Comparison of ENCODE assay signal across 35 cellular contexts in the genomic region with DNA sequence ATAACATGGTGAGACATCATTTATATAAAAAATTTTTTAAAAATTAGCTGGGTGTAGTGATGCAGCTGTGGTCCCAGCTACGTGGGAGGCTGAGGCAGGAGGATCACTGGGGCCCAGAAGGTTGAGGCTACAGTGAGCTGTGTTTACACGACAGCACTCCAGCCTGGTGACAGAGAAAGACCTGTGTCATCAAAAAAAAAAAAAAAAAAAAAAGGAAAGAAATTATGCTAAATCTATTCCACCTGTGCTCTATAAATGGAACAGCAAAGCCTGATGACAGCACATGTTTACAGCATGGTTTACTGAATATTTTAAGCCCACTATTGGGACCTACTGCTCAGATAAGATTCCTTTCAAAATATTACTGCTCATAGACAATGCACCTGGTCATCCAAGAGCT.
"Had no signal": no experiment of that assay in that cellular context is flagged by ENCODE, and none has a peak within 500 bp of the region (broad histone marks: within the 10 kb centered on the region; RNA-seq: fewer than 3 reads in every experiment).

No MANE protein-coding gene starts in this region.

- H3K36me3 ChIP-seq: MG63 had no signal

- H3K27me3 ChIP-seq: MG63 had no signal

- H3K4me3 ChIP-seq: MG63 had no signal

- H3K9me3 ChIP-seq: MG63 had no signal

- DNase-seq: Karpas-422, Kasumi-1, MG63, MV-4-11, NCI-H1048, NCI-H1092, NCI-H1092 treated with DMSO at 0.1 percent for 48 hours, NCI-H1105, NCI-H1105 treated with DMSO at 0.1 percent for 48 hours, NCI-H1417, NCI-H1417 treated with DMSO at 0.1 percent for 48 hours, NCI-H1436, NCI-H1436 treated with DMSO at 0.1 percent for 48 hours, NCI-H146, NCI-H1694, NCI-H1694 treated with DMSO at 0.1 percent for 48 hours, NCI-H187, NCI-H187 treated with DMSO at 0.1 percent for 48 hours, NCI-H1930, NCI-H2029, NCI-H2029 treated with DMSO at 0.1 percent for 48 hours, NCI-H2081, NCI-H2081 treated with DMSO at 0.1 percent for 48 hours, NCI-H2107, NCI-H2171, NCI-H2171 treated with DMSO at 0.1 percent for 48 hours, NCI-H2227 treated with DMSO at 0.1 percent for 48 hours, NCI-H226, NCI-H345, NCI-H446, NCI-H446 treated with DMSO at 0.1 percent for 48 hours, NCI-H510A, NCI-H510A treated with DMSO at 0.1 percent for 48 hours, NCI-H524, NCI-H524 treated with DMSO at 0.1 percent for 48 hours had no signal
